In the genomic region with DNA sequence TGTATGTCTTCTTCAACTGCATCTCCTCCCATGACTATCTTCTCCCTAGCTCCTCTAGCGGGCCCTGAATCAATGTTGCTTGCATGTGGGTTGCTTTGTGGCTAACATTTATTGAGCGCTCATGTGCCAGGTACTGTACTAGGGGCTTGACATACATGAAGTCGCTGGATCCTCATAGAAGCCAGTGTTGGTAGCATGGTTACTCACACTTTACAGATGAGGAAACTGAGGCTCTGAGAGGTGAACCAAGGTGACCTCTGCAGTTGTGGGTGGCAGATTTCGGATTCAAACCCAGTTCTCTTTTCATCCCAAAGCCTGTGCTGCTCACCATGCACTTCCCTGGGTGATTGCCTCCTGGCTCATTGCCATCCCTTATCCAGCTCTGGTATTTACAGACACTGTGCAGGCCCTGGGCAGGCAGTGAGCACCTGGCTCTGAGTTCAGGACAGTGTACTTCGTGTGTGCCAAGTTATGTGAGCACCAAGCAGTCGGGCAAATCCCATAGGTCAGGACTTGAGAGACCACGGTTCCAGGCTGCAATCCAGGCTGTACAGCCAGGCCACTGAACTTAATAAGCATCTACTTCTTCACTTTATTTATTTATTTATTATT, we compare ENCODE assay signal across 8 cellular contexts. TPM values are rescaled to one million over a fixed set of nuclear protein-coding genes. Genes with fewer than 3 reads are reported as not detected.
DNase-seq lines count a peak whose midpoint lies in the region; ATAC-seq and TF ChIP-seq lines count a peak whose summit lies in the region.

No MANE protein-coding gene starts in this region.

- POLR2A ChIA-PET in activated CD4-positive, alpha-beta T cell treated with anti-CD3 and anti-CD28 coated beads, Interleukin-2, amount 10 ng/mL, durations not matched to agents 7 days and 5 days (lab: Charles Lee), result interaction anchor here (1.5 kb wide), 1 partner anchor 64 kb away, joined by 4 read pairs; no protein-coding TSS in a partner anchor
- POLR2A ChIA-PET in T-cell (lab: Charles Lee), result no interaction called here

- CTCF ChIA-PET in activated CD4-positive, alpha-beta T cell treated with anti-CD3 and anti-CD28 coated beads, Interleukin-2, amount 10 ng/mL, durations not matched to agents 7 days and 5 days (lab: Charles Lee), result interaction anchor here (1.7 to 2.1 kb wide), 2 partner anchors 17 to 151 kb away, joined by 5 read pairs; no protein-coding TSS in a partner anchor
- CTCF ChIA-PET in T-cell (lab: Charles Lee), result no interaction called here

- peaks cover 3 to 44% (median 20%) of the 10 kb centered on the region in 3 donors for H3K4me1 ChIP-seq in gastroesophageal sphincter
- peaks cover 16% of the 10 kb centered on the region for H3K4me1 ChIP-seq in prostate gland (replicated peaks)

- no peak for DNase-seq in activated CD4-positive, alpha-beta T cell treated with anti-CD3 and anti-CD28 coated beads, Interleukin-2, amount 10 ng/mL, durations not matched to agents 7 days and 5 days
- no peak for DNase-seq in activated CD4-positive, alpha-beta T cell treated with anti-CD3 and anti-CD28 coated beads for 1 hour
- DNase-seq in T-cell (no peak), prostate gland (ENCODE audit: low spot score) (peak; percentile 52), SKM-1 treated with dmso at 0.1 percent for 144 hours (lab: John Stamatoyannopoulos, UW; ENCODE audit: unreplicated experiment) (no peak), NCI-H1417 (lab: John Stamatoyannopoulos, UW) (no peak)

- intact Hi-C loops in prostate gland (cut with DNase I), result no loop called here

- H3K4me3 ChIP-seq in gastroesophageal sphincter (peak overlapping the region; percentile 61 to 87), prostate gland (peak overlapping the region in 1 of 2 donors; percentile 70)

- H3K36me3 ChIP-seq in gastroesophageal sphincter (peaks cover 0 to 66% of the 10 kb centered on the region in 2 donors), prostate gland (peaks cover 0 to 9% of the 10 kb centered on the region in 2 donors)

- no peak for TF ChIP-seq EP300 in gastroesophageal sphincter (IDR thresholded peaks at IDR 0.05)

- TF ChIP-seq POLR2A in gastroesophageal sphincter (IDR thresholded peaks at IDR 0.05), result no peak
- TF ChIP-seq POLR2A in prostate gland (IDR thresholded peaks at IDR 0.05), result no peak

- H3K27me3 ChIP-seq in gastroesophageal sphincter (no peaks in the 10 kb centered on the region), prostate gland (replicated peaks; ENCODE audit: insufficient read depth) (no peaks in the 10 kb centered on the region)

- no peaks in the 10 kb centered on the region for H3K9me3 ChIP-seq in gastroesophageal sphincter
- no peaks in the 10 kb centered on the region for H3K9me3 ChIP-seq in prostate gland

- peak overlapping the region; percentile 98 for H3K27ac Mint-ChIP-seq in activated CD4-positive, alpha-beta T cell treated with anti-CD3 and anti-CD28 coated beads, Interleukin-2, amount 10 ng/mL, durations not matched to agents 7 days and 5 days
- peak overlapping the region; percentile 52 to 53 for H3K27ac Mint-ChIP-seq in T-cell

- H3K27me3 Mint-ChIP-seq in activated CD4-positive, alpha-beta T cell treated with anti-CD3 and anti-CD28 coated beads, Interleukin-2, amount 10 ng/mL, durations not matched to agents 7 days and 5 days, result no peaks in the 10 kb centered on the region
- H3K27me3 Mint-ChIP-seq in T-cell, result no peaks in the 10 kb centered on the region

- peaks cover 2% of the 10 kb centered on the region for H3K9me3 Mint-ChIP-seq in activated CD4-positive, alpha-beta T cell treated with anti-CD3 and anti-CD28 coated beads, Interleukin-2, amount 10 ng/mL, durations not matched to agents 7 days and 5 days
- no peaks in the 10 kb centered on the region for H3K9me3 Mint-ChIP-seq in T-cell

- peaks cover 41% of the 10 kb centered on the region for H3K4me1 Mint-ChIP-seq in activated CD4-positive, alpha-beta T cell treated with anti-CD3 and anti-CD28 coated beads, Interleukin-2, amount 10 ng/mL, durations not matched to agents 7 days and 5 days
- peaks cover 38 to 51% (median 44%) of the 10 kb centered on the region in 3 donors for H3K4me1 Mint-ChIP-seq in T-cell

- ATAC-seq in T-cell (replicated peaks in 1 of 4), result no peak
- ATAC-seq in gastroesophageal sphincter, result no peak
- no peak for ATAC-seq in GM21737 (IDR thresholded peaks at IDR 0.05; ENCODE audit: unreplicated experiment)

- H3K36me3 Mint-ChIP-seq in activated CD4-positive, alpha-beta T cell treated with anti-CD3 and anti-CD28 coated beads, Interleukin-2, amount 10 ng/mL, durations not matched to agents 7 days and 5 days (ENCODE audit: low read depth), result peaks cover 36% of the 10 kb centered on the region
- H3K36me3 Mint-ChIP-seq in T-cell, result peaks cover 46% of the 10 kb centered on the region

- H3K4me3 Mint-ChIP-seq in activated CD4-positive, alpha-beta T cell treated with anti-CD3 and anti-CD28 coated beads, Interleukin-2, amount 10 ng/mL, durations not matched to agents 7 days and 5 days, result peak overlapping the region; percentile 86
- H3K4me3 Mint-ChIP-seq in T-cell, result peak overlapping the region; percentile 92 to 94 (median 93)

- 36 to 50% methylated on average over 2 to 3 of the region's 7 CpGs for WGBS in gastroesophageal sphincter (ENCODE audit: low coverage in 1 of 2), 2 donors
- WGBS in prostate gland, result 57% methylated on average over 7 of the region's 7 CpGs

- peak overlapping the region in 3 of 4 donors; percentile 90 to 98 (median 93) for H3K27ac ChIP-seq in gastroesophageal sphincter
- peak overlapping the region; percentile 93 to 94 for H3K27ac ChIP-seq in prostate gland

- TF ChIP-seq CTCF in gastroesophageal sphincter (IDR thresholded peaks at IDR 0.05) (no peak), prostate gland (IDR thresholded peaks at IDR 0.05) (no peak)

RNA-seq across cellular contexts. Expression of a gene that starts 1.3 kb away (rescaled TPM):
- total RNA-seq in activated CD4-positive, alpha-beta T cell treated with anti-CD3 and anti-CD28 coated beads, Interleukin-2, amount 10 ng/mL, durations not matched to agents 7 days and 5 days, result 10 to 100 TPM; 13.3 to 13.6 TPM
- 10 to 100 TPM; 17.9 to 30.3 (median 25.1) TPM for total RNA-seq in T-cell
- total RNA-seq in gastroesophageal sphincter, result 10 to 100 TPM; 15.5 to 26.5 (median 20.2) TPM
- total RNA-seq in prostate gland, result 10 to 100 TPM; 14.8 to 30.5 TPM

RNA-seq across cellular contexts. Expression of a gene that starts 1.4 kb away (rescaled TPM):
- 1,000 to 10,000 TPM; 1,186 to 1,386 TPM for total RNA-seq in activated CD4-positive, alpha-beta T cell treated with anti-CD3 and anti-CD28 coated beads, Interleukin-2, amount 10 ng/mL, durations not matched to agents 7 days and 5 days
- total RNA-seq in T-cell, result 1,000 to 10,000 TPM; 1,494 to 1,979 (median 1,776) TPM
- 1,000 to 10,000 TPM in 3 of 4 donors, 100 to 1,000 TPM in 1; 879 to 2,906 (median 1,722) TPM for total RNA-seq in gastroesophageal sphincter
- 1,000 to 10,000 TPM; 1,460 to 2,640 TPM for total RNA-seq in prostate gland

RNA-seq across cellular contexts. Expression of a gene that starts 28.4 kb away (rescaled TPM):
- 10 to 100 TPM; 13.1 to 13.2 TPM for total RNA-seq in activated CD4-positive, alpha-beta T cell treated with anti-CD3 and anti-CD28 coated beads, Interleukin-2, amount 10 ng/mL, durations not matched to agents 7 days and 5 days
- 10 to 100 TPM in 3 of 5 donors, 1 to 10 TPM in 2; 7.2 to 20.2 (median 17.3) TPM for total RNA-seq in T-cell
- 10 to 100 TPM in 3 of 4 donors, 1 to 10 TPM in 1; 5.3 to 16.3 (median 12.7) TPM for total RNA-seq in gastroesophageal sphincter
- 10 to 100 TPM; 14.3 to 14.5 TPM for total RNA-seq in prostate gland

RNA-seq across cellular contexts. Expression of a gene that starts 55.6 kb away (rescaled TPM):
- total RNA-seq in activated CD4-positive, alpha-beta T cell treated with anti-CD3 and anti-CD28 coated beads, Interleukin-2, amount 10 ng/mL, durations not matched to agents 7 days and 5 days, result 1 to 10 TPM; 4.3 to 4.6 TPM
- total RNA-seq in T-cell (1 to 10 TPM; 1.4 to 6.2 (median 2.6) TPM), gastroesophageal sphincter (10 to 100 TPM; 23.7 to 40.2 (median 29.8) TPM), prostate gland (10 to 100 TPM; 29.3 to 69.3 TPM)
